13 cellular contexts compared by ENCODE assay signal in the genomic region with DNA sequence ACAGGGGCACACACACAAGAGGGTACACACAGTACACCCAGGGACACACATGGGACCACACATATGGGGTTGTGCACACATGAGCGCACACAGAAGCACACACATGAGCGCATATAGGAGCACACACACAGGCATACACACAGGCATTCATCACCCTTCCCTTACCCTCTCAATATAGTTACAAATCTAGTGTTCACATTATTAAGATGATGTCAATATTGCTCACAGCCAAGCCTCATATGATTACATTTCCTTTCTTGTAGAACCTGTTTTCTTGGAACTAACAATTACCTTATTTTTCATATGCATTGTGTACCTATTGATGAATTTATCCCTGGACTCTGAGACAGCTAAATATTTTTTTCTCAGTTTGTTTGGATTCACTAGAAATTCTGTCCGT.
DNase-seq lines count a peak whose midpoint lies in the region; ATAC-seq and TF ChIP-seq lines count a peak whose summit lies in the region.
"Had no signal": no experiment of that assay in that cellular context is flagged by ENCODE, and none has a peak within 500 bp of the region (broad histone marks: within the 10 kb centered on the region; RNA-seq: fewer than 3 reads in every experiment).

No MANE protein-coding gene starts in this region.

- no peak overlapping the region for H3K4ac ChIP-seq in neuronal stem cell (ENCODE audit: low read length)

- H3K4me1 Mint-ChIP-seq in GM23338 = peaks cover 20% of the 10 kb centered on the region
- H3K4me1 Mint-ChIP-seq: B cell had no signal

- no peak overlapping the region for H2BK12ac ChIP-seq in neuronal stem cell (ENCODE audit: low read length)

- H3K27ac Mint-ChIP-seq in GM23338 = no peak overlapping the region
- H3K27ac Mint-ChIP-seq: B cell; CD4-positive, alpha-beta T cell; H9 had no signal

- 80 to 84% methylated on average over 3 of the region's 3 CpGs for WGBS in body of pancreas, 2 donors
- no CpG with 5 or more reads among the region's 3 CpGs for WGBS in neuronal stem cell (ENCODE audit: extremely low coverage in 2 of 2, insufficient read length in 2 of 2, insufficient replicate concordance in 1 of 2), 2 donors

- no peaks in the 10 kb centered on the region for H3K27me3 Mint-ChIP-seq in GM23338 (ENCODE audit: insufficient read depth, low read depth, poor library complexity)

- no peaks in the 10 kb centered on the region for H4K20me1 ChIP-seq in GM23338 (replicated peaks; ENCODE audit: insufficient read depth)

- H3K4me3 ChIP-seq in body of pancreas (no peak overlapping the region), neuronal stem cell (ENCODE audit: low read length in 2 of 2) (peak overlapping the region in 1 of 2 donors; percentile 45), GM23338 (no peak overlapping the region)

- H3K9me2 ChIP-seq in GM23338 (ENCODE audit: insufficient read depth) = peaks cover 11% of the 10 kb centered on the region; the same call in 1 of the 2 replicates

- TF ChIP-seq CTCF in body of pancreas (IDR thresholded peaks at IDR 0.05) (no peak), GM23338 (conservative IDR thresholded peaks at IDR 0.05; ENCODE audit: low read depth in 2 of 2) (no peak)

- no peaks in the 10 kb centered on the region for H3F3A ChIP-seq in GM23338 (replicated peaks; ENCODE audit: low read depth)

- ATAC-seq in body of pancreas (peak; percentile 60), GM18511 (IDR thresholded peaks at IDR 0.05; ENCODE audit: unreplicated experiment) (no peak), GM23338 (no peak)
- ATAC-seq: HepG2 had no signal

- H3K4me2 ChIP-seq in neuronal stem cell (ENCODE audit: insufficient read depth, low read length, poor library complexity, severe bottlenecking) (no peak overlapping the region), GM23338 (no peak overlapping the region)

- H4K8ac ChIP-seq in neuronal stem cell (ENCODE audit: low read depth, low read length) = peak overlapping the region; percentile 68

- H3K4me1 ChIP-seq in body of pancreas = peaks cover 19% of the 10 kb centered on the region
- H3K4me1 ChIP-seq in neuronal stem cell (ENCODE audit: control insufficient read depth in 2 of 2, insufficient read depth in 1 of 2, low read depth in 1 of 2, low read length in 2 of 2) = peaks cover 10 to 20% of the 10 kb centered on the region in 2 donors
- H3K4me1 ChIP-seq in GM23338 (ENCODE audit: insufficient read depth) = peaks cover 9% of the 10 kb centered on the region; the same call in 1 of the 2 replicates

- DNase-seq in DMS53 treated with DMSO at 0.1 percent for 48 hours (lab: John Stamatoyannopoulos, UW; ENCODE audit: unreplicated experiment) (peak; percentile 73), NCI-H510A treated with DMSO at 0.1 percent for 48 hours (lab: John Stamatoyannopoulos, UW) (peak; percentile 59), body of pancreas (no peak), neuronal stem cell (ENCODE audit: low spot score) (no peak), DMS153 (lab: John Stamatoyannopoulos, UW) (no peak), GM23338 (ENCODE audit: low spot score) (no peak)
- DNase-seq: CD4-positive, alpha-beta T cell; H9; NCI-H1436; NCI-H2081 treated with DMSO at 0.1 percent for 48 hours had no signal

- H3K79me2 ChIP-seq in GM23338 (replicated peaks; ENCODE audit: insufficient read depth) = no peaks in the 10 kb centered on the region

- no peak overlapping the region for H3K9ac ChIP-seq in neuronal stem cell (ENCODE audit: low read depth, low read length, poor library complexity)

- H4K91ac ChIP-seq in neuronal stem cell (ENCODE audit: low read depth, low read length, poor library complexity) = no peak overlapping the region

- H3K14ac ChIP-seq in neuronal stem cell (ENCODE audit: low read length) = no peak overlapping the region

- no peak overlapping the region for H3K18ac ChIP-seq in neuronal stem cell (ENCODE audit: low read length)

- no peaks in the 10 kb centered on the region for H3K36me3 Mint-ChIP-seq in GM23338 (ENCODE audit: low read depth)

- H2BK5ac ChIP-seq in neuronal stem cell (ENCODE audit: low read length) = no peak overlapping the region

- no peak overlapping the region for H2BK120ac ChIP-seq in neuronal stem cell (ENCODE audit: low read depth, low read length)

- no peak overlapping the region for H3K27ac ChIP-seq in body of pancreas
- no peak overlapping the region for H3K27ac ChIP-seq in neuronal stem cell (replicated peaks; ENCODE audit: low read length)
- H3K27ac ChIP-seq in GM23338 (ENCODE audit: low read depth) = no peak overlapping the region

- H3K23ac ChIP-seq in neuronal stem cell (ENCODE audit: low read depth, low read length, poor library complexity) = no peak overlapping the region

- no peaks in the 10 kb centered on the region for H3K27me3 ChIP-seq in body of pancreas
- H3K27me3 ChIP-seq in neuronal stem cell (ENCODE audit: control insufficient read depth in 3 of 3, insufficient read depth in 3 of 3, low read depth in 1 of 3, low read length in 3 of 3) = no peaks in the 10 kb centered on the region
- H3K27me3 ChIP-seq in GM23338 (ENCODE audit: insufficient read depth) = no peaks in the 10 kb centered on the region

- no peaks in the 10 kb centered on the region for H3K9me3 ChIP-seq in body of pancreas
- H3K9me3 ChIP-seq in neuronal stem cell (replicated peaks in 1 of 2; ENCODE audit: control insufficient read depth in 2 of 2, insufficient read depth in 1 of 2, low read depth in 1 of 2, low read length in 2 of 2) = no peaks in the 10 kb centered on the region

- no peak overlapping the region for H3K4me3 Mint-ChIP-seq in GM23338
- H3K4me3 Mint-ChIP-seq: B cell; CD4-positive, alpha-beta T cell; H9 had no signal

- peaks cover 6% of the 10 kb centered on the region for H3K79me1 ChIP-seq in neuronal stem cell (ENCODE audit: low read depth, low read length)

- H2AFZ ChIP-seq in neuronal stem cell (ENCODE audit: low read length) (no peak overlapping the region), GM23338 (no peak overlapping the region)

- no peak overlapping the region for H2AK5ac ChIP-seq in neuronal stem cell (ENCODE audit: low read depth, low read length)

- intact Hi-C loops in body of pancreas (cut with DNase I) = no loop called here

- H3K9me3 Mint-ChIP-seq in GM23338 = no peaks in the 10 kb centered on the region; the same call in 2 of the 3 replicates
- H3K9me3 Mint-ChIP-seq: CD4-positive, alpha-beta T cell; H9 had no signal

- no peak overlapping the region for H2BK15ac ChIP-seq in neuronal stem cell (ENCODE audit: low read length)

- TF ChIP-seq POLR2A in body of pancreas (IDR thresholded peaks at IDR 0.05) = no peak

- H3K36me3 ChIP-seq in body of pancreas (replicated peaks in 1 of 2; ENCODE audit: insufficient read depth in 1 of 2, low read depth in 2 of 2) (no peaks in the 10 kb centered on the region), neuronal stem cell (replicated peaks in 1 of 2; ENCODE audit: control insufficient read depth in 2 of 2, insufficient read depth in 2 of 2, low read length in 2 of 2) (no peaks in the 10 kb centered on the region), GM23338 (ENCODE audit: insufficient read depth) (no peaks in the 10 kb centered on the region)

TF ChIP-seq in GM23338, 12 proteins besides CTCF, POLR2A, EP300 and RAD21:
- TF ChIP-seq, protein P1, sequence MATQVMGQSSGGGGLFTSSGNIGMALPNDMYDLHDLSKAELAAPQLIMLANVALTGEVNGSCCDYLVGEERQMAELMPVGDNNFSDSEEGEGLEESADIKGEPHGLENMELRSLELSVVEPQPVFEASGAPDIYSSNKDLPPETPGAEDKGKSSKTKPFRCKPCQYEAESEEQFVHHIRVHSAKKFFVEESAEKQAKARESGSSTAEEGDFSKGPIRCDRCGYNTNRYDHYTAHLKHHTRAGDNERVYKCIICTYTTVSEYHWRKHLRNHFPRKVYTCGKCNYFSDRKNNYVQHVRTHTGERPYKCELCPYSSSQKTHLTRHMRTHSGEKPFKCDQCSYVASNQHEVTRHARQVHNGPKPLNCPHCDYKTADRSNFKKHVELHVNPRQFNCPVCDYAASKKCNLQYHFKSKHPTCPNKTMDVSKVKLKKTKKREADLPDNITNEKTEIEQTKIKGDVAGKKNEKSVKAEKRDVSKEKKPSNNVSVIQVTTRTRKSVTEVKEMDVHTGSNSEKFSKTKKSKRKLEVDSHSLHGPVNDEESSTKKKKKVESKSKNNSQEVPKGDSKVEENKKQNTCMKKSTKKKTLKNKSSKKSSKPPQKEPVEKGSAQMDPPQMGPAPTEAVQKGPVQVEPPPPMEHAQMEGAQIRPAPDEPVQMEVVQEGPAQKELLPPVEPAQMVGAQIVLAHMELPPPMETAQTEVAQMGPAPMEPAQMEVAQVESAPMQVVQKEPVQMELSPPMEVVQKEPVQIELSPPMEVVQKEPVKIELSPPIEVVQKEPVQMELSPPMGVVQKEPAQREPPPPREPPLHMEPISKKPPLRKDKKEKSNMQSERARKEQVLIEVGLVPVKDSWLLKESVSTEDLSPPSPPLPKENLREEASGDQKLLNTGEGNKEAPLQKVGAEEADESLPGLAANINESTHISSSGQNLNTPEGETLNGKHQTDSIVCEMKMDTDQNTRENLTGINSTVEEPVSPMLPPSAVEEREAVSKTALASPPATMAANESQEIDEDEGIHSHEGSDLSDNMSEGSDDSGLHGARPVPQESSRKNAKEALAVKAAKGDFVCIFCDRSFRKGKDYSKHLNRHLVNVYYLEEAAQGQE (IDR thresholded peaks at IDR 0.05; ENCODE audit: unreplicated experiment) = no peak
- TF ChIP-seq, protein P2, sequence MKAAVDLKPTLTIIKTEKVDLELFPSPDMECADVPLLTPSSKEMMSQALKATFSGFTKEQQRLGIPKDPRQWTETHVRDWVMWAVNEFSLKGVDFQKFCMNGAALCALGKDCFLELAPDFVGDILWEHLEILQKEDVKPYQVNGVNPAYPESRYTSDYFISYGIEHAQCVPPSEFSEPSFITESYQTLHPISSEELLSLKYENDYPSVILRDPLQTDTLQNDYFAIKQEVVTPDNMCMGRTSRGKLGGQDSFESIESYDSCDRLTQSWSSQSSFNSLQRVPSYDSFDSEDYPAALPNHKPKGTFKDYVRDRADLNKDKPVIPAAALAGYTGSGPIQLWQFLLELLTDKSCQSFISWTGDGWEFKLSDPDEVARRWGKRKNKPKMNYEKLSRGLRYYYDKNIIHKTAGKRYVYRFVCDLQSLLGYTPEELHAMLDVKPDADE (IDR thresholded peaks at IDR 0.05) = no peak
- TF ChIP-seq NANOG (IDR thresholded peaks at IDR 0.05; ENCODE audit: borderline replicate concordance) = no peak
- TF ChIP-seq ZNF331 (CRISPR knock-in tag; IDR thresholded peaks at IDR 0.05; ENCODE audit: low read depth) = no peak

Comparison
In these comparisons a context has a peak if more than half of its experiments do, and no peak if none do; other contexts are left out.
1. DNase-seq: peak in DMS53 treated with DMSO at 0.1 percent for 48 hours (single experiment) and NCI-H510A treated with DMSO at 0.1 percent for 48 hours (single experiment); none in body of pancreas (0 of 4), neuronal stem cell (single experiment), DMS153 (single experiment) and GM23338 (single experiment).